In genomic region chr1:198273901-198274300, GRCh38 we compare ENCODE assay signal across 23 cellular contexts.
DNase-seq lines count a peak whose midpoint lies in the region; ATAC-seq and TF ChIP-seq lines count a peak whose summit lies in the region.
"Had no signal": no experiment of that assay in that cellular context is flagged by ENCODE, and none has a peak within 500 bp of the region (broad histone marks: within the 10 kb centered on the region; RNA-seq: fewer than 3 reads in every experiment).

No MANE protein-coding gene starts in this region.

- intact Hi-C loops in adrenal gland (cut with DNase I): no loop called here

- peak overlapping the region; percentile 33 for H3K27ac Mint-ChIP-seq in activated T-cell treated with anti-CD3 and anti-CD28 coated beads, Interleukin-2, amount 50 U/mL, for 72 hours
- H3K27ac Mint-ChIP-seq in activated T-cell treated with anti-CD3 and anti-CD28 coated beads, Interleukin-2, amount 50 U/mL, for 24 hours: no peak overlapping the region
- H3K27ac Mint-ChIP-seq in HFFc6 (peak overlapping the region; percentile 46), osteocyte (ENCODE audit: unreplicated experiment) (peak overlapping the region; percentile 13)
- H3K27ac Mint-ChIP-seq in activated naive CD8-positive, alpha-beta T cell treated with anti-CD3 and anti-CD28 coated beads for 36 hours: no peak overlapping the region
- H3K27ac Mint-ChIP-seq: activated CD8-positive, alpha-beta memory T cell treated with anti-CD3 and anti-CD28 coated beads, Interleukin-2, amount 10 ng/mL, durations not matched to agents 7 days and 5 days; activated naive CD4-positive, alpha-beta T cell treated with anti-CD3 and anti-CD28 coated beads, Interleukin-2, amount 50 U/mL, for 72 hours; IgD-negative memory B cell; T-helper 2 cell treated with Interferon-gamma antibody and Interleukin-4, amounts not matched to agents 5 μg/mL and 100 μg/mL, for 36 hours had no signal

- H3K27me3 ChIP-seq in adrenal gland: no peaks in the 10 kb centered on the region
- no peaks in the 10 kb centered on the region for H3K27me3 ChIP-seq in SJCRH30
- H3K27me3 ChIP-seq: BLaER1, left lung, suprapubic skin had no signal

- no peak for ATAC-seq in activated T-cell treated with anti-CD3 and anti-CD28 coated beads, Interleukin-2, amount 50 U/mL, for 72 hours (replicated peaks in 1 of 2)
- ATAC-seq in HG02840 (IDR thresholded peaks at IDR 0.05; ENCODE audit: low FRiP score, unreplicated experiment): no peak
- ATAC-seq: activated CD8-positive, alpha-beta memory T cell treated with anti-CD3 and anti-CD28 coated beads, Interleukin-2, amount 10 ng/mL, durations not matched to agents 7 days and 5 days; activated naive CD4-positive, alpha-beta T cell treated with anti-CD3 and anti-CD28 coated beads, Interleukin-2, amount 50 U/mL, for 72 hours; left lung; naive thymus-derived CD4-positive, alpha-beta T cell had no signal

- no peak for TF ChIP-seq POLR2A in adrenal gland (IDR thresholded peaks at IDR 0.05)

- TF ChIP-seq CTCF in HFFc6 (IDR thresholded peaks at IDR 0.05): no peak
- TF ChIP-seq CTCF in adrenal gland (IDR thresholded peaks at IDR 0.05): no peak
- no peak for TF ChIP-seq CTCF in osteocyte (IDR thresholded peaks at IDR 0.05)

- peaks cover 0 to 6% (median 0%) of the 10 kb centered on the region in 3 donors for H3K9me3 ChIP-seq in adrenal gland (replicated peaks in 1 of 3)
- no peaks in the 10 kb centered on the region for H3K9me3 ChIP-seq in SJCRH30 (replicated peaks)
- H3K9me3 ChIP-seq: BLaER1, left lung, suprapubic skin had no signal

- no peak overlapping the region for H3K4me3 Mint-ChIP-seq in activated T-cell treated with anti-CD3 and anti-CD28 coated beads, Interleukin-2, amount 50 U/mL, for 72 hours
- no peak overlapping the region for H3K4me3 Mint-ChIP-seq in activated T-cell treated with anti-CD3 and anti-CD28 coated beads, Interleukin-2, amount 50 U/mL, for 24 hours
- H3K4me3 Mint-ChIP-seq in HFFc6 (peak overlapping the region; percentile 58), osteocyte (ENCODE audit: unreplicated experiment) (no peak overlapping the region)
- H3K4me3 Mint-ChIP-seq in activated naive CD8-positive, alpha-beta T cell treated with anti-CD3 and anti-CD28 coated beads for 36 hours: no peak overlapping the region
- H3K4me3 Mint-ChIP-seq: activated CD8-positive, alpha-beta memory T cell treated with anti-CD3 and anti-CD28 coated beads, Interleukin-2, amount 10 ng/mL, durations not matched to agents 7 days and 5 days; IgD-negative memory B cell; naive thymus-derived CD4-positive, alpha-beta T cell; T-helper 2 cell treated with Interferon-gamma antibody and Interleukin-4, amounts not matched to agents 5 μg/mL and 100 μg/mL, for 36 hours had no signal

- H3K4me1 ChIP-seq in adrenal gland (replicated peaks in 1 of 2) (peaks cover 9 to 93% of the 10 kb centered on the region in 2 donors), SJCRH30 (peaks cover 7% of the 10 kb centered on the region)
- H3K4me1 ChIP-seq: BLaER1, suprapubic skin had no signal

- H3K9me3 Mint-ChIP-seq in activated T-cell treated with anti-CD3 and anti-CD28 coated beads, Interleukin-2, amount 50 U/mL, for 72 hours: no peaks in the 10 kb centered on the region
- no peaks in the 10 kb centered on the region for H3K9me3 Mint-ChIP-seq in activated T-cell treated with anti-CD3 and anti-CD28 coated beads, Interleukin-2, amount 50 U/mL, for 24 hours
- H3K9me3 Mint-ChIP-seq in HFFc6: no peaks in the 10 kb centered on the region
- peaks cover 3% of the 10 kb centered on the region for H3K9me3 Mint-ChIP-seq in osteocyte (ENCODE audit: unreplicated experiment)
- H3K9me3 Mint-ChIP-seq in activated naive CD8-positive, alpha-beta T cell treated with anti-CD3 and anti-CD28 coated beads for 36 hours: no peaks in the 10 kb centered on the region
- H3K9me3 Mint-ChIP-seq: activated naive CD4-positive, alpha-beta T cell treated with anti-CD3 and anti-CD28 coated beads, Interleukin-2, amount 50 U/mL, for 72 hours; IgD-negative memory B cell; naive thymus-derived CD4-positive, alpha-beta T cell; T-helper 2 cell treated with Interferon-gamma antibody and Interleukin-4, amounts not matched to agents 5 μg/mL and 100 μg/mL, for 36 hours had no signal

- H3K4me1 Mint-ChIP-seq in activated T-cell treated with anti-CD3 and anti-CD28 coated beads, Interleukin-2, amount 50 U/mL, for 72 hours (ENCODE audit: low read depth): peaks cover 10% of the 10 kb centered on the region
- peaks cover 26% of the 10 kb centered on the region for H3K4me1 Mint-ChIP-seq in activated T-cell treated with anti-CD3 and anti-CD28 coated beads, Interleukin-2, amount 50 U/mL, for 24 hours (ENCODE audit: low read depth)
- H3K4me1 Mint-ChIP-seq in HFFc6 (ENCODE audit: low read depth): peaks cover 79% of the 10 kb centered on the region
- H3K4me1 Mint-ChIP-seq in osteocyte (ENCODE audit: unreplicated experiment): peaks cover 36% of the 10 kb centered on the region
- peaks cover 22% of the 10 kb centered on the region for H3K4me1 Mint-ChIP-seq in activated naive CD8-positive, alpha-beta T cell treated with anti-CD3 and anti-CD28 coated beads for 36 hours
- H3K4me1 Mint-ChIP-seq: activated CD8-positive, alpha-beta memory T cell treated with anti-CD3 and anti-CD28 coated beads, Interleukin-2, amount 10 ng/mL, durations not matched to agents 7 days and 5 days had no signal

- H3K36me3 Mint-ChIP-seq in activated T-cell treated with anti-CD3 and anti-CD28 coated beads, Interleukin-2, amount 50 U/mL, for 72 hours (ENCODE audit: insufficient read depth in 2 of 2): no peaks in the 10 kb centered on the region
- peaks cover 13% of the 10 kb centered on the region for H3K36me3 Mint-ChIP-seq in activated T-cell treated with anti-CD3 and anti-CD28 coated beads, Interleukin-2, amount 50 U/mL, for 24 hours (ENCODE audit: low read depth)
- H3K36me3 Mint-ChIP-seq in HFFc6 (ENCODE audit: low read depth): peaks cover 32% of the 10 kb centered on the region
- H3K36me3 Mint-ChIP-seq in osteocyte (ENCODE audit: unreplicated experiment): peaks cover 12% of the 10 kb centered on the region
- peaks cover 5% of the 10 kb centered on the region for H3K36me3 Mint-ChIP-seq in activated naive CD8-positive, alpha-beta T cell treated with anti-CD3 and anti-CD28 coated beads for 36 hours

- H3K4me3 ChIP-seq in adrenal gland: no peak overlapping the region
- H3K4me3 ChIP-seq in SJCRH30: no peak overlapping the region
- H3K4me3 ChIP-seq: BLaER1, left lung, suprapubic skin had no signal

- H3K27ac ChIP-seq in adrenal gland: peak overlapping the region in 3 of 5 donors; percentile 3 to 61 (median 41)
- no peak overlapping the region for H3K27ac ChIP-seq in SJCRH30
- H3K27ac ChIP-seq: BLaER1, RWPE1, suprapubic skin had no signal

- DNase-seq in activated T-cell treated with anti-CD3 and anti-CD28 coated beads, Interleukin-2, amount 50 U/mL, for 72 hours: no peak
- no peak for DNase-seq in activated T-cell treated with anti-CD3 and anti-CD28 coated beads, Interleukin-2, amount 50 U/mL, for 24 hours
- DNase-seq in HFFc6: no peak
- no peak for DNase-seq in adrenal gland
- no peak for DNase-seq in osteocyte (ENCODE audit: extremely low spot score, unreplicated experiment)
- DNase-seq in activated naive CD8-positive, alpha-beta T cell treated with anti-CD3 and anti-CD28 coated beads for 36 hours: no peak
- no peak for DNase-seq in SJCRH30
- DNase-seq: ACHN; activated CD4-positive, alpha-beta T cell treated with anti-CD3 and anti-CD28 coated beads for 4 hours; activated CD8-positive, alpha-beta memory T cell treated with anti-CD3 and anti-CD28 coated beads, Interleukin-2, amount 10 ng/mL, durations not matched to agents 7 days and 5 days; foreskin fibroblast; left lung; naive thymus-derived CD4-positive, alpha-beta T cell; NCI-H1436; NCI-H524 treated with DMSO at 0.1 percent for 48 hours; retina had no signal

- no peaks in the 10 kb centered on the region for H3K27me3 Mint-ChIP-seq in activated T-cell treated with anti-CD3 and anti-CD28 coated beads, Interleukin-2, amount 50 U/mL, for 72 hours (ENCODE audit: low read depth)
- H3K27me3 Mint-ChIP-seq in activated T-cell treated with anti-CD3 and anti-CD28 coated beads, Interleukin-2, amount 50 U/mL, for 24 hours: no peaks in the 10 kb centered on the region
- H3K27me3 Mint-ChIP-seq in HFFc6 (ENCODE audit: insufficient read depth) (peaks cover 2% of the 10 kb centered on the region; the same call in 1 of the 2 replicates), osteocyte (ENCODE audit: unreplicated experiment) (no peaks in the 10 kb centered on the region)
- H3K27me3 Mint-ChIP-seq in activated naive CD8-positive, alpha-beta T cell treated with anti-CD3 and anti-CD28 coated beads for 36 hours: no peaks in the 10 kb centered on the region
- H3K27me3 Mint-ChIP-seq: activated CD8-positive, alpha-beta memory T cell treated with anti-CD3 and anti-CD28 coated beads, Interleukin-2, amount 10 ng/mL, durations not matched to agents 7 days and 5 days; IgD-negative memory B cell; naive thymus-derived CD4-positive, alpha-beta T cell had no signal

- H3K36me3 ChIP-seq in adrenal gland (replicated peaks in 1 of 2): no peaks in the 10 kb centered on the region
- H3K36me3 ChIP-seq in SJCRH30: no peaks in the 10 kb centered on the region
- H3K36me3 ChIP-seq: BLaER1, left lung, suprapubic skin had no signal

Comparison
In these comparisons a context has a peak if more than half of its experiments do, and no peak if none do; other contexts are left out.
1. H3K27ac Mint-ChIP-seq: peak in activated T-cell treated with anti-CD3 and anti-CD28 coated beads, Interleukin-2, amount 50 U/mL, for 72 hours (single experiment), HFFc6 (single experiment) and osteocyte (single experiment); none in activated T-cell treated with anti-CD3 and anti-CD28 coated beads, Interleukin-2, amount 50 U/mL, for 24 hours (single experiment) and activated naive CD8-positive, alpha-beta T cell treated with anti-CD3 and anti-CD28 coated beads for 36 hours (single experiment).